In genomic region chr19:33492090-33492489, GRCh38 we compare ENCODE assay signal across 21 cellular contexts.
"Had no signal": no experiment of that assay in that cellular context is flagged by ENCODE, and none has a peak within 500 bp of the region (broad histone marks: within the 10 kb centered on the region; RNA-seq: fewer than 3 reads in every experiment).

No MANE protein-coding gene starts in this region.

- H2AFZ ChIP-seq: parathyroid adenoma had no signal

- ATAC-seq: left colon; natural killer cell treated with Interleukin-12 subunit alpha and Interleukin-12 subunit beta and Interleukin-15 and Interleukin-18, amount 100 ng/mL, for 72 hours; sciatic nerve; stimulated activated memory B cell treated with anti-CD40 and anti-IgM and Interleukin-4, amounts not matched to agents 10 μg/mL and 1 μg/mL and 100 μg/mL, for 72 hours; stimulated activated naive CD8-positive, alpha-beta T cell treated with anti-CD3 and anti-CD28 coated beads, Interleukin-15, Interleukin-2, amounts not matched to agents 100 U/mL and 50 U/mL, for 24 hours had no signal

- H3K9ac ChIP-seq: parathyroid adenoma had no signal

- FAIRE-seq: frontal cortex had no signal

- H3K4me1 ChIP-seq: parathyroid adenoma, prostate gland, tibial artery had no signal

- H3K27ac ChIP-seq: left ventricle myocardium inferior, neutrophil, parathyroid adenoma, right atrium auricular region, testis, tibial artery had no signal

- H3K36me3 ChIP-seq: neutrophil, prostate gland, right atrium auricular region had no signal

- DNase-seq: cortex of kidney; hypothalamus; immature natural killer cell; islet precursor cell; kidney glomerular epithelial cell; left colon; left ventricle myocardium inferior; stimulated activated CD4-positive, alpha-beta T cell treated with anti-CD3 and anti-CD28 coated beads, Interleukin-4, amount 100 ng/mL, for 4 hours; stimulated activated naive CD8-positive, alpha-beta T cell treated with anti-CD3 and anti-CD28 coated beads, Interleukin-15, Interleukin-2, amounts not matched to agents 100 U/mL and 50 U/mL, for 24 hours; substantia nigra; testis; tibial artery had no signal

- H3K79me2 ChIP-seq: parathyroid adenoma had no signal

- H3K9me3 ChIP-seq: left ventricle myocardium inferior, neutrophil, prostate gland, right atrium auricular region, testis, tibial artery had no signal

- H3K27me3 ChIP-seq: neutrophil, right atrium auricular region, testis, tibial artery had no signal

- H3K4me3 ChIP-seq: left ventricle myocardium inferior, lung, prostate gland, right atrium auricular region, testis, tibial artery had no signal
